Comparison of ENCODE assay signal across 8 cellular contexts in the genomic region with DNA sequence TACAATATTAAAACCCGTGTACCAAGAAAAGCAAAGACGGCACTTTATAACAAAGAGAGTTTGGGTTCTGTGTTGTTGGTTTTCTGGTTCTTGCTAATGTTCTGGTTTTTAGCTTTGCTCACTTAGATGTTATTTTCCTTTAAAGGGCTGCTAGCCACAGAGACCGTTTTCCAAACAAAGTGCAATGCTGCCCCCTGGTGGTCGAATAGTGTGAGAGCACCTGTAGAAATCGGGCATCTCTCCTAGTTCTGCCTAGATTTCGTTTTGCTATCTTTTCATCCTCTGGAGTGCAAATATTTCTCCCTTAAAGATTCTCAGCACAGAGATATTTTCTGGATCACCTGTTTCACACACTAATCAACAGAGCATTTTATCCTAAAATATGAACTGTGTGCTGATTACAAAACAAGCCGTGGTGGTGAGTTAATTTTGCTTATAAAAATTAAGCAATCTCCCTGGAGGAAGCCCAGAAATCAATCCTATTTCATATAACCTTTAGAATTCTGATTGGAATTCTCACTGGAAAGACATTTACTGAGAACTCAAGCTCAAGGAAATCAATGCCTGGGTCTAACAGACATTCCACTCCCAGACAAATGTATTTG.
DNase-seq lines count a peak whose midpoint lies in the region; ATAC-seq and TF ChIP-seq lines count a peak whose summit lies in the region.

No MANE protein-coding gene starts in this region.

- H3K36me3 ChIP-seq in HEK293 (ENCODE audit: control insufficient read depth in 2 of 2, insufficient read depth in 1 of 2, low read length in 2 of 2) (no peaks in the 10 kb centered on the region), psoas muscle (ENCODE audit: insufficient read depth in 1 of 2, low read depth in 1 of 2) (no peaks in the 10 kb centered on the region), vagina (no peaks in the 10 kb centered on the region)

- no peaks in the 10 kb centered on the region for H3K9me3 Mint-ChIP-seq in activated naive CD8-positive, alpha-beta T cell treated with anti-CD3 and anti-CD28 coated beads for 36 hours

- no peak overlapping the region for H3K27ac Mint-ChIP-seq in activated naive CD8-positive, alpha-beta T cell treated with anti-CD3 and anti-CD28 coated beads for 36 hours

- no peaks in the 10 kb centered on the region for H3K4me1 Mint-ChIP-seq in activated naive CD8-positive, alpha-beta T cell treated with anti-CD3 and anti-CD28 coated beads for 36 hours

- 2 to 8% (median 6%) methylated on average over 7 of the region's 7 CpGs for WGBS in psoas muscle, 3 donors

- no peak overlapping the region for H3K27ac ChIP-seq in HEK293 (ENCODE audit: extremely low read depth, low read depth, low read length)
- no peak overlapping the region for H3K27ac ChIP-seq in psoas muscle
- H3K27ac ChIP-seq in vagina, result no peak overlapping the region

- no peaks in the 10 kb centered on the region for H3K27me3 ChIP-seq in psoas muscle (ENCODE audit: insufficient read depth in 3 of 3, low read length in 2 of 3)
- H3K27me3 ChIP-seq in vagina, result no peaks in the 10 kb centered on the region

- no peak for TF ChIP-seq POLR2A in vagina (IDR thresholded peaks at IDR 0.05)

- intact Hi-C loops in head of caudate nucleus (cut with DNase I) (no loop called here), psoas muscle (cut with DNase I) (loop anchor here (2.0 to 10.0 kb wide), 7 partner anchors 191 to 1556 kb away; no protein-coding TSS in a partner anchor), vagina (cut with DNase I) (loop anchor here (1.0 kb wide), 1 partner anchor 25 kb away; no protein-coding TSS in a partner anchor)

- no peaks in the 10 kb centered on the region for H3K36me3 Mint-ChIP-seq in activated naive CD8-positive, alpha-beta T cell treated with anti-CD3 and anti-CD28 coated beads for 36 hours

- POLR2A ChIA-PET in HEK293 (lab: Yijun Ruan, JAX), result no interaction called here

- no peak overlapping the region for H3K4me3 Mint-ChIP-seq in activated naive CD8-positive, alpha-beta T cell treated with anti-CD3 and anti-CD28 coated beads for 36 hours

- H3K4me3 ChIP-seq in GM12864 (ENCODE audit: low read depth, low read length) (no peak overlapping the region), HEK293 (ENCODE audit: low read depth, low read length) (no peak overlapping the region), psoas muscle (no peak overlapping the region), vagina (no peak overlapping the region)

- DNase-seq in GM12864 (ENCODE audit: low read depth) (peak; percentile 25), NAMALWA (ENCODE audit: low spot score) (peak; percentile 83), SKM-1 (lab: John Stamatoyannopoulos, UW; ENCODE audit: unreplicated experiment) (peak; percentile 61), head of caudate nucleus (peak; percentile 64 to 97 (median 90)), psoas muscle (peak; percentile 71 to 80), vagina (ENCODE audit: extremely low spot score in 2 of 2) (peak in 1 of 2 donors; percentile 74)
- DNase-seq in activated naive CD8-positive, alpha-beta T cell treated with anti-CD3 and anti-CD28 coated beads for 36 hours, result peak; percentile 46

- no peaks in the 10 kb centered on the region for H3K4me1 ChIP-seq in HEK293 (ENCODE audit: control insufficient read depth, insufficient read depth, low read length)
- H3K4me1 ChIP-seq in psoas muscle, result no peaks in the 10 kb centered on the region
- H3K4me1 ChIP-seq in vagina, result no peaks in the 10 kb centered on the region

- H3K27me3 Mint-ChIP-seq in activated naive CD8-positive, alpha-beta T cell treated with anti-CD3 and anti-CD28 coated beads for 36 hours, result peaks cover 21% of the 10 kb centered on the region

- peak; percentile 54 to 87 (median 70) for ATAC-seq in psoas muscle

- H3K9me3 ChIP-seq in HEK293 (ENCODE audit: control insufficient read depth, insufficient read depth, low read depth, low read length) (no peaks in the 10 kb centered on the region), psoas muscle (no peaks in the 10 kb centered on the region), vagina (no peaks in the 10 kb centered on the region)

- TF ChIP-seq CTCF in GM12864 (IDR thresholded peaks at IDR 0.05; ENCODE audit: low read depth, low read length, missing control alignments) (peak; percentile 75), HEK293 (tag by site-specific recombination; IDR thresholded peaks at IDR 0.05) (peak; percentile 49; the same call in 1 of the 2 replicates), psoas muscle (IDR thresholded peaks at IDR 0.05) (peak; percentile 97), vagina (IDR thresholded peaks at IDR 0.05) (peak; percentile 80 to 90 (median 88))

- CTCF ChIA-PET in HEK293 (lab: Yijun Ruan, JAX), result interaction anchor here (0.6 to 2.5 kb wide), 24 partner anchors 10 to 999 kb away, joined by 3 to 22 read pairs (median 3); no protein-coding TSS in a partner anchor

TF ChIP-seq in HEK293, 187 proteins besides CTCF, POLR2A, EP300 and RAD21:
- no peak for TF ChIP-seq ZNF16 (tag by site-specific recombination; IDR thresholded peaks at IDR 0.05; ENCODE audit: low read depth)
- TF ChIP-seq SCRT2 (tag by site-specific recombination; IDR thresholded peaks at IDR 0.05), result peak; percentile 46; the same call in 1 of the 2 replicates
- peak; percentile 75 for TF ChIP-seq ZBTB17 (tag by site-specific recombination; IDR thresholded peaks at IDR 0.05)
- peak; percentile 79 for TF ChIP-seq ZNF654 (tag by site-specific recombination; IDR thresholded peaks at IDR 0.05; ENCODE audit: low read depth)
